Comparison of ENCODE assay signal across 8 cellular contexts in the genomic region with DNA sequence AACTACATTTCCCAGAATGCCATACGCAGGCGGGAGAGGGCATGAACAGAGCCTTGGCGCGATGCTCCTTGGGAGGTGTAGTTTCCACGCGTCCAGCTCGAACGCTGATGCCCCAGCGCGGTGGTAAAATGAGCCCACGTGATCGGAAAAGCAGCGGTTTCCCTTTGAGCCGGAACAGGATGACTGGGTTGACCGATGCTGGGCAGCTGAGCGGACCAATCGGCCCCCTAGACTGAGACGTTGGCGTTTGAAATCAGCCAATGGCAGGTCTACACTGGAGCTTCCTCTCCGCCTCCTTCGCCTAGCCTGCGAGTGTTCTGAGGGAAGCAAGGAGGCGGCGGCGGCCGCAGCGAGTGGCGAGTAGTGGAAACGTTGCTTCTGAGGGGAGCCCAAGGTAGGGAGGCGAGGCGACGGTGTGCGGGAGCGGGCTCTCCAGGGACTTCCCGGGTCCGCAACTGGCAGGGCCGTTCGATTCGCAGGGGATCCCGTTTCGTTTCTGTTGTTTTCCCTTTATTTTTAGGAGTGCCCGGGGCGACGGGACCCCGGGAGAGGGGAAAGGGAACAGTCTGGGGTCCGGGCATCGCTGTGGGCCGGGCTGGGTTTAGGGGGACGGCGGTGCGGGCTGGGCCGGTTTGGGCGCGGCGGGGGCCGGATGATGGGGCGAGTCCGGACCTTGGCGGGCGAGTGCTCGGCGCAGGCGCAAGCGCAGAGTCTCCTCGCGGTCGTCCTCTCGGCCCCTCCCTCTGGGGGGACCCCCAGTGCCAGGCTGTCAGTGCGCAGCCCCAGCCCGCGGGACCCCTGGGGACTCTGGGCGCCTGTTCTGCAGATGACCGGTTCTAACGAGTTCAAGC. TPM values are rescaled to one million over a fixed set of nuclear protein-coding genes. Genes with fewer than 3 reads are reported as not detected.
DNase-seq lines count a peak whose midpoint lies in the region; ATAC-seq and TF ChIP-seq lines count a peak whose summit lies in the region.

A gene with protein sequence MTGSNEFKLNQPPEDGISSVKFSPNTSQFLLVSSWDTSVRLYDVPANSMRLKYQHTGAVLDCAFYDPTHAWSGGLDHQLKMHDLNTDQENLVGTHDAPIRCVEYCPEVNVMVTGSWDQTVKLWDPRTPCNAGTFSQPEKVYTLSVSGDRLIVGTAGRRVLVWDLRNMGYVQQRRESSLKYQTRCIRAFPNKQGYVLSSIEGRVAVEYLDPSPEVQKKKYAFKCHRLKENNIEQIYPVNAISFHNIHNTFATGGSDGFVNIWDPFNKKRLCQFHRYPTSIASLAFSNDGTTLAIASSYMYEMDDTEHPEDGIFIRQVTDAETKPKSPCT (plus strand): TSS at position 311 of the 851 bp plus-strand sequence. CDS start 516 bp downstream, at position 827.

- peaks cover 52% of the 10 kb centered on the region for H3K79me2 ChIP-seq in OCI-LY3 (ENCODE audit: low read length)

- H3K27me3 Mint-ChIP-seq in endothelial cell (ENCODE audit: unreplicated experiment) (peaks cover 6% of the 10 kb centered on the region), mesothelial cell of epicardium (ENCODE audit: low read depth) (peaks cover 47% of the 10 kb centered on the region)

- peak within 1 kb of the TSS; percentile 80 for H3K27ac ChIP-seq in OCI-LY3 (ENCODE audit: low read length)

- H3K9ac ChIP-seq in OCI-LY3 (ENCODE audit: low read length) = peak within 1 kb of the TSS; percentile 95

- peaks cover 40% of the 10 kb centered on the region for H3K4me1 ChIP-seq in OCI-LY3 (ENCODE audit: low read length)

- H2AFZ ChIP-seq in OCI-LY3 (ENCODE audit: low read depth, low read length) = peak within 1 kb of the TSS; percentile 83

- no peak for TF ChIP-seq CTCF in OCI-LY3 (IDR thresholded peaks at IDR 0.05; ENCODE audit: low read depth, low read length)
- TF ChIP-seq CTCF in endothelial cell (IDR thresholded peaks at IDR 0.05; ENCODE audit: unreplicated experiment) = no peak
- no peak for TF ChIP-seq CTCF in mesothelial cell of epicardium (IDR thresholded peaks at IDR 0.05; ENCODE audit: unreplicated experiment)

- peak; percentile 88 for DNase-seq in D341Med (ENCODE audit: low spot score)
- peak; percentile 99 for DNase-seq in HuH-7 (ENCODE audit: low spot score)
- peak; percentile 92 for DNase-seq in activated CD8-positive, alpha-beta memory T cell treated with anti-CD3 and anti-CD28 coated beads, Interleukin-2, amount 50 U/mL, for 48 hours
- peak; percentile 94 for DNase-seq in endothelial cell (ENCODE audit: low spot score)
- DNase-seq in mesothelial cell of epicardium (ENCODE audit: low spot score in 2 of 2, unreplicated experiment in 2 of 2) = peak; percentile 92 to 93
- DNase-seq in stimulated activated CD8-positive, alpha-beta memory T cell treated with anti-CD3 and anti-CD28 coated beads, Interleukin-15, amount 100 ng/mL, for 48 hours (ENCODE audit: low read depth in 2 of 2) = peak; percentile 94 to 95

- H4K20me1 ChIP-seq in OCI-LY3 (ENCODE audit: insufficient read depth, low read length) = peaks cover 40% of the 10 kb centered on the region

- H3K36me3 ChIP-seq in OCI-LY3 (replicated peaks; ENCODE audit: low read depth, low read length) = peaks cover 43% of the 10 kb centered on the region

- H3K4me3 Mint-ChIP-seq in endothelial cell (ENCODE audit: unreplicated experiment) (peak within 1 kb of the TSS; percentile 99), mesothelial cell of epicardium (peak within 1 kb of the TSS; percentile 100)

- H3K4me2 ChIP-seq in OCI-LY3 (ENCODE audit: low read length) = peak within 1 kb of the TSS; percentile 95

- ATAC-seq in GM21515 (IDR thresholded peaks at IDR 0.05; ENCODE audit: unreplicated experiment) = peak; percentile 88

- H3K9me3 Mint-ChIP-seq in endothelial cell (ENCODE audit: unreplicated experiment) = no peaks in the 10 kb centered on the region
- H3K9me3 Mint-ChIP-seq in mesothelial cell of epicardium = no peaks in the 10 kb centered on the region

- H3K36me3 Mint-ChIP-seq in endothelial cell (ENCODE audit: low read depth, unreplicated experiment) = peaks cover 9% of the 10 kb centered on the region
- peaks cover 22% of the 10 kb centered on the region for H3K36me3 Mint-ChIP-seq in mesothelial cell of epicardium

- H3K27ac Mint-ChIP-seq in endothelial cell (ENCODE audit: unreplicated experiment) (peak within 1 kb of the TSS; percentile 96), mesothelial cell of epicardium (peak within 1 kb of the TSS; percentile 98)

- peak within 1 kb of the TSS; percentile 99 for H3K4me3 ChIP-seq in OCI-LY3 (ENCODE audit: low read length)

- no peaks in the 10 kb centered on the region for H3K27me3 ChIP-seq in OCI-LY3 (ENCODE audit: low read depth, low read length)

- peaks cover 29% of the 10 kb centered on the region for H3K4me1 Mint-ChIP-seq in endothelial cell (ENCODE audit: unreplicated experiment)
- H3K4me1 Mint-ChIP-seq in mesothelial cell of epicardium = peaks cover 26% of the 10 kb centered on the region

- no peaks in the 10 kb centered on the region for H3K9me3 ChIP-seq in OCI-LY3 (ENCODE audit: insufficient read depth, low read length)

RNA-seq across cellular contexts. Expression of the gene that starts here (rescaled TPM):
- total RNA-seq in endothelial cell (ENCODE audit: unreplicated experiment) (107 TPM), mesothelial cell of epicardium (70.0 to 71.5 TPM (median 71.1 TPM) in 3 replicates)

Comparison
In these comparisons a context has a peak if more than half of its experiments do, and no peak if none do; other contexts are left out.
1. Peak in every context shown above with its lines: DNase-seq, ATAC-seq, H3K4me3 ChIP-seq and H3K27ac ChIP-seq.